8 cellular contexts compared by ENCODE assay signal in the genomic region with DNA sequence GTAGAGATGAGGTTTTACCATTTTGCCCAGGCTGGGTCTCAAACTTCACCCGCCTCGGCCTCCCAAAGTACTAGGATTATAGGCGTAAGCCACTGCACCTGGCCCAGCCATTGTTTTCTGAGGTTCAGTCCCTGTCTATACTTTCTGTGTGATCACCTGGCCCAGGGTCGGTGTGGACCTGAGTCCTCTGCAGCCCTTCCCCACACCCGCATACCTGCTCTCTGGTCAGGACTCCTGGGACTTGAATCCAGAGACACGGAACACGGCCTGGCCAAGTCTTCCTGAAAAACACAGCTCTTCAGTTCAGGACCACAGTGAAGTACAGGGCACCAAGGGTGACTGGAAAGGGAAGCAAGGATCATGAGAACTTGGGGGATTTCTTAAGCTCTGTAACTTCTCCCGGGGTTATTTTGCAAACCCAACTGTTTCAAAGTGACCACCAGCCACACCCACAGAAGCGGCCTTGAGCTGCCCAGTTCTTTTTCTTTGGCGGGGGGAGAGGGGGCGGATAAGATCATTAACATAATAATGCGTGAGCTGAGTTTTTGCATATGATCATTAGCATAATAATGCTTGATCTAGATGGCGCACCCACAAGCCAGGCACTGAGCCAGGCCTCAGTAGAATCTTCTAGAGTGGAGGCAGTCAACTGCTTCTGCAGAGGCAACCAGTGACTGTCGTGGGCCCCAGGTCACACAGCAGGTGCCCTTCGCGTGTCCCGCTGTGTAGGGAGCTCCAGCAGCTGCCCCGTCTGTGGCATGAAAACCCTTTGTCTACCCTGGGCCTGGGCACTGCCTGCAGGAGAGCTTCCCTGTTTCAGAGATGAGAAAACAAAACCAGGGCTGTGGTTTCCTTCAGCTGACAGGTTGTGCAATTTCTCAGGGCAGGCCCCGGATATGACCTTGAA. TPM values are rescaled to one million over a fixed set of nuclear protein-coding genes. Genes with fewer than 3 reads are reported as not detected.
DNase-seq lines count a peak whose midpoint lies in the region; ATAC-seq and TF ChIP-seq lines count a peak whose summit lies in the region.

No MANE protein-coding gene starts in this region.

- TF ChIP-seq CTCF in fibroblast of mammary gland (conservative IDR thresholded peaks at IDR 0.05; ENCODE audit: control insufficient read depth, insufficient read depth, low read depth, low read length) = no peak

- no peak overlapping the region for H3K4ac ChIP-seq in trophoblast cell (ENCODE audit: low read depth, low read length)

- H3K18ac ChIP-seq in trophoblast cell (ENCODE audit: low read length) = no peak overlapping the region

- H2BK12ac ChIP-seq in trophoblast cell (ENCODE audit: low read length) = no peak overlapping the region

- DNase-seq in ELR (ENCODE audit: low read depth) (peak; percentile 61), MV-4-11 (lab: John Stamatoyannopoulos, UW) (peak; percentile 95), fibroblast of mammary gland (ENCODE audit: low read depth) (peak; percentile 87), trophoblast cell (peak in 1 of 2 donors; percentile 46), HPDE6-E6E7 (ENCODE audit: extremely low spot score) (no peak), RKO (ENCODE audit: low spot score) (no peak)
- DNase-seq in activated CD8-positive, alpha-beta memory T cell treated with anti-CD3 and anti-CD28 coated beads, Interleukin-2, amount 50 U/mL, for 4 hours = peak; percentile 31

- no peak overlapping the region for H2AFZ ChIP-seq in trophoblast cell (ENCODE audit: insufficient read depth, low read length, poor library complexity)

- no peak overlapping the region for H4K12ac ChIP-seq in trophoblast cell (ENCODE audit: low read depth, low read length)

- ATAC-seq in GM21576 (IDR thresholded peaks at IDR 0.05; ENCODE audit: unreplicated experiment) = peak; percentile 30

- H3K79me2 ChIP-seq in trophoblast cell (ENCODE audit: control insufficient read depth, insufficient read depth, low read length, poor library complexity) = peaks cover 16% of the 10 kb centered on the region

- no peak overlapping the region for H3K23ac ChIP-seq in trophoblast cell (ENCODE audit: low read length)

- H3K14ac ChIP-seq in trophoblast cell (ENCODE audit: low read length) = no peak overlapping the region

- H3K79me1 ChIP-seq in trophoblast cell (ENCODE audit: low read length) = peaks cover 13% of the 10 kb centered on the region

- H4K91ac ChIP-seq in trophoblast cell (ENCODE audit: low read depth, low read length) = no peak overlapping the region

- no peaks in the 10 kb centered on the region for H3K27me3 ChIP-seq in trophoblast cell (ENCODE audit: insufficient read depth, low read length)

- H3K4me3 ChIP-seq in fibroblast of mammary gland (ENCODE audit: control insufficient read depth, low read depth, low read length) (no peak overlapping the region), trophoblast cell (ENCODE audit: low read depth, low read length) (no peak overlapping the region)

- H2AK5ac ChIP-seq in trophoblast cell (ENCODE audit: low read length) = no peak overlapping the region

- peaks cover under 1% of the 10 kb centered on the region for H3K9me3 ChIP-seq in trophoblast cell (ENCODE audit: insufficient read depth, low read depth, low read length)

- WGBS in trophoblast cell (ENCODE audit: extremely low coverage, insufficient coverage, insufficient read length) = no CpG with 5 or more reads among the region's 19 CpGs

- H3K4me1 ChIP-seq in trophoblast cell (ENCODE audit: control insufficient read depth in 1 of 2, insufficient read depth in 2 of 2, low read length in 2 of 2) = peaks cover 14 to 32% of the 10 kb centered on the region in 2 experiments

- H2BK120ac ChIP-seq in trophoblast cell (ENCODE audit: insufficient read depth, low read length, poor library complexity) = no peak overlapping the region

- no peak overlapping the region for H3K27ac ChIP-seq in trophoblast cell (ENCODE audit: low read depth, low read length)

- peaks cover 2 to 8% of the 10 kb centered on the region in 2 experiments for H3K36me3 ChIP-seq in trophoblast cell (ENCODE audit: control insufficient read depth in 1 of 2, insufficient read depth in 2 of 2, low read length in 2 of 2)

- no peak overlapping the region for H3K9ac ChIP-seq in trophoblast cell (ENCODE audit: low read length)

- H3K4me2 ChIP-seq in trophoblast cell (ENCODE audit: low read length) = no peak overlapping the region

- H2BK5ac ChIP-seq in trophoblast cell (ENCODE audit: low read depth, low read length, poor library complexity) = no peak overlapping the region

- peak overlapping the region; percentile 49 for H4K8ac ChIP-seq in trophoblast cell (ENCODE audit: low read depth, low read length)

RNA-seq across cellular contexts. Expression of a gene that starts 1.7 kb away (rescaled TPM):
- polyA plus RNA-seq in trophoblast cell (2013) = 38.9 and 41.2 TPM in 2 replicates

RNA-seq across cellular contexts. Expression of a gene that starts 55.8 kb away (rescaled TPM):
- 32.6 and 35.0 TPM in 2 replicates for polyA plus RNA-seq in trophoblast cell (2013)

Comparison
In these comparisons a context has a peak if more than half of its experiments do, and no peak if none do; other contexts are left out.
1. DNase-seq: peak in ELR (single experiment), MV-4-11 (single experiment), activated CD8-positive, alpha-beta memory T cell treated with anti-CD3 and anti-CD28 coated beads, Interleukin-2, amount 50 U/mL, for 4 hours (single experiment) and fibroblast of mammary gland (single experiment); none in HPDE6-E6E7 (single experiment) and RKO (single experiment).